Comparison of ENCODE assay signal across 1 cellular context in the genomic region with DNA sequence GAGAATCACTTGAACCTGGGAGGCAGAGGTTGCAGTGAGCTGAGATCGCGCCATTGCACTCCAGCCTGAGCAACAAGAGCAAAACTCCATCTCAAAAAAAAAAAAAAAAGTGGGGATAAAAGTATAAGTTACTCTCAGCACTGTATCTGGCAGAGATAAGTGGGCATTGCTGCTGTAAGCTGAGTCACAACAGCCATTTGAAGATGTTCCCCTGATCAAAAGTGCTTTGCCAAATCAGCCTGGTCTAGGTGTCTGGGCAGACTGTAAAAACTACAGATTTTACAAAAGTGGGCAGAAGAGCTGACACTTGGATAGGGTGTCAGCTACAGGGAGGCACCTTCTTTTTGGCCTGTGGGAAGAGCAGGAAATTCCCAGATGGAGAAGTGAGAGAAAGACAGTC.
TF ChIP-seq lines count a peak whose summit lies in the region.

No MANE protein-coding gene starts in this region.

TF ChIP-seq in WTC11, 78 proteins besides CTCF, POLR2A, EP300 and RAD21 (continued from another document):
- TF ChIP-seq, protein P1, sequence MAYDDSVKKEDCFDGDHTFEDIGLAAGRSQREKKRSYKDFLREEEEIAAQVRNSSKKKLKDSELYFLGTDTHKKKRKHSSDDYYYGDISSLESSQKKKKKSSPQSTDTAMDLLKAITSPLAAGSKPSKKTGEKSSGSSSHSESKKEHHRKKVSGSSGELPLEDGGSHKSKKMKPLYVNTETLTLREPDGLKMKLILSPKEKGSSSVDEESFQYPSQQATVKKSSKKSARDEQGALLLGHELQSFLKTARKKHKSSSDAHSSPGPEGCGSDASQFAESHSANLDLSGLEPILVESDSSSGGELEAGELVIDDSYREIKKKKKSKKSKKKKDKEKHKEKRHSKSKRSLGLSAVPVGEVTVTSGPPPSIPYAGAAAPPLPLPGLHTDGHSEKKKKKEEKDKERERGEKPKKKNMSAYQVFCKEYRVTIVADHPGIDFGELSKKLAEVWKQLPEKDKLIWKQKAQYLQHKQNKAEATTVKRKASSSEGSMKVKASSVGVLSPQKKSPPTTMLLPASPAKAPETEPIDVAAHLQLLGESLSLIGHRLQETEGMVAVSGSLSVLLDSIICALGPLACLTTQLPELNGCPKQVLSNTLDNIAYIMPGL (CRISPR knock-in tag; IDR thresholded peaks at IDR 0.05) = no peak
- TF ChIP-seq ZNF138 (CRISPR knock-in tag; conservative IDR thresholded peaks at IDR 0.05) (no peak), TEAD1 (CRISPR knock-in tag; IDR thresholded peaks at IDR 0.05) (no peak), ZNF423 (CRISPR knock-in tag; IDR thresholded peaks at IDR 0.05) (no peak), NFYB (CRISPR knock-in tag; conservative IDR thresholded peaks at IDR 0.05; ENCODE audit: low read depth) (no peak), CREM (CRISPR knock-in tag; IDR thresholded peaks at IDR 0.05) (no peak)
